Comparison of ENCODE assay signal across 1 cellular context in the genomic region with DNA sequence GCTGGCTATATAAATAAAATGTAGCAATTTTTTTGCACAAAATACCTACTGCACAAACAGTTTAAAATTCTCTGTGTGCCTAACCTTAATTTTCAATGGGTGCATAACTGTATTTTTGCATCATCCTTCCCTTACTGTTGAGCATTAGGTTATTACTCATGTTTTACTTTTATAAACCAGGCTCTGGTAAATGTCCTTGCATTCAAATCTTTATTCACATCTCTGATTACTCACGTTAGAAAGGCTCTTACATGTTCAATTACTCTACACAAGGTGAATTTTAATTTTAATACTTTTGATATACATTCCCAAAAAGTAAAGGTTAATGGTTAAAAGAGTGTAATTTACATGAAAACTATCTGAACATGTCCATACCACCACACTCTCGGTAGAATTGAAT.
TF ChIP-seq lines count a peak whose summit lies in the region.

No MANE protein-coding gene starts in this region.

TF ChIP-seq in A549, 52 proteins besides CTCF, POLR2A, EP300 and RAD21 (continued from another document):
- TF ChIP-seq, protein P1, sequence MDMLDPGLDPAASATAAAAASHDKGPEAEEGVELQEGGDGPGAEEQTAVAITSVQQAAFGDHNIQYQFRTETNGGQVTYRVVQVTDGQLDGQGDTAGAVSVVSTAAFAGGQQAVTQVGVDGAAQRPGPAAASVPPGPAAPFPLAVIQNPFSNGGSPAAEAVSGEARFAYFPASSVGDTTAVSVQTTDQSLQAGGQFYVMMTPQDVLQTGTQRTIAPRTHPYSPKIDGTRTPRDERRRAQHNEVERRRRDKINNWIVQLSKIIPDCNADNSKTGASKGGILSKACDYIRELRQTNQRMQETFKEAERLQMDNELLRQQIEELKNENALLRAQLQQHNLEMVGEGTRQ (IDR thresholded peaks at IDR 0.05): no peak
- TF ChIP-seq RCOR1 (IDR thresholded peaks at IDR 0.05; ENCODE audit: low read depth, low read length): no peak
- TF ChIP-seq CHD4 (IDR thresholded peaks at IDR 0.05; ENCODE audit: borderline replicate concordance): no peak
- TF ChIP-seq HOXB5 (CRISPR knock-in tag; IDR thresholded peaks at IDR 0.05): no peak
- TF ChIP-seq MYC (IDR thresholded peaks at IDR 0.05; ENCODE audit: borderline replicate concordance, low read length): no peak
- TF ChIP-seq ZNF302 (CRISPR knock-in tag; IDR thresholded peaks at IDR 0.05): no peak
- TF ChIP-seq, protein P2, sequence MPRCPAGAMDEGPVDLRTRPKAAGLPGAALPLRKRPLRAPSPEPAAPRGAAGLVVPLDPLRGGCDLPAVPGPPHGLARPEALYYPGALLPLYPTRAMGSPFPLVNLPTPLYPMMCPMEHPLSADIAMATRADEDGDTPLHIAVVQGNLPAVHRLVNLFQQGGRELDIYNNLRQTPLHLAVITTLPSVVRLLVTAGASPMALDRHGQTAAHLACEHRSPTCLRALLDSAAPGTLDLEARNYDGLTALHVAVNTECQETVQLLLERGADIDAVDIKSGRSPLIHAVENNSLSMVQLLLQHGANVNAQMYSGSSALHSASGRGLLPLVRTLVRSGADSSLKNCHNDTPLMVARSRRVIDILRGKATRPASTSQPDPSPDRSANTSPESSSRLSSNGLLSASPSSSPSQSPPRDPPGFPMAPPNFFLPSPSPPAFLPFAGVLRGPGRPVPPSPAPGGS (IDR thresholded peaks at IDR 0.05): no peak
